In genomic region chr12:2265461-2266167, GRCh38 we compare ENCODE assay signal across 1 cellular context.
TF ChIP-seq lines count a peak whose summit lies in the region.

No MANE protein-coding gene starts in this region.

TF ChIP-seq in SK-N-SH, 30 proteins besides CTCF, POLR2A, EP300 and RAD21 (continued from another document):
- TF ChIP-seq, protein P1, sequence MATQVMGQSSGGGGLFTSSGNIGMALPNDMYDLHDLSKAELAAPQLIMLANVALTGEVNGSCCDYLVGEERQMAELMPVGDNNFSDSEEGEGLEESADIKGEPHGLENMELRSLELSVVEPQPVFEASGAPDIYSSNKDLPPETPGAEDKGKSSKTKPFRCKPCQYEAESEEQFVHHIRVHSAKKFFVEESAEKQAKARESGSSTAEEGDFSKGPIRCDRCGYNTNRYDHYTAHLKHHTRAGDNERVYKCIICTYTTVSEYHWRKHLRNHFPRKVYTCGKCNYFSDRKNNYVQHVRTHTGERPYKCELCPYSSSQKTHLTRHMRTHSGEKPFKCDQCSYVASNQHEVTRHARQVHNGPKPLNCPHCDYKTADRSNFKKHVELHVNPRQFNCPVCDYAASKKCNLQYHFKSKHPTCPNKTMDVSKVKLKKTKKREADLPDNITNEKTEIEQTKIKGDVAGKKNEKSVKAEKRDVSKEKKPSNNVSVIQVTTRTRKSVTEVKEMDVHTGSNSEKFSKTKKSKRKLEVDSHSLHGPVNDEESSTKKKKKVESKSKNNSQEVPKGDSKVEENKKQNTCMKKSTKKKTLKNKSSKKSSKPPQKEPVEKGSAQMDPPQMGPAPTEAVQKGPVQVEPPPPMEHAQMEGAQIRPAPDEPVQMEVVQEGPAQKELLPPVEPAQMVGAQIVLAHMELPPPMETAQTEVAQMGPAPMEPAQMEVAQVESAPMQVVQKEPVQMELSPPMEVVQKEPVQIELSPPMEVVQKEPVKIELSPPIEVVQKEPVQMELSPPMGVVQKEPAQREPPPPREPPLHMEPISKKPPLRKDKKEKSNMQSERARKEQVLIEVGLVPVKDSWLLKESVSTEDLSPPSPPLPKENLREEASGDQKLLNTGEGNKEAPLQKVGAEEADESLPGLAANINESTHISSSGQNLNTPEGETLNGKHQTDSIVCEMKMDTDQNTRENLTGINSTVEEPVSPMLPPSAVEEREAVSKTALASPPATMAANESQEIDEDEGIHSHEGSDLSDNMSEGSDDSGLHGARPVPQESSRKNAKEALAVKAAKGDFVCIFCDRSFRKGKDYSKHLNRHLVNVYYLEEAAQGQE (IDR thresholded peaks at IDR 0.05; ENCODE audit: low read depth, low read length): no peak
- TF ChIP-seq TAF1 (IDR thresholded peaks at IDR 0.05; ENCODE audit: borderline replicate concordance, low read depth, low read length) (no peak), NFIC (IDR thresholded peaks at IDR 0.05; ENCODE audit: borderline replicate concordance) (peak; percentile 3; the same call in 1 of the 2 replicates), RCOR1 (IDR thresholded peaks at IDR 0.05; ENCODE audit: low read length) (peak; percentile 45; the same call in 1 of the 2 replicates), RXRA (IDR thresholded peaks at IDR 0.05; ENCODE audit: borderline replicate concordance, low read depth) (no peak), SMC3 (IDR thresholded peaks at IDR 0.05; ENCODE audit: low read depth, low read length) (no peak), MXI1 (IDR thresholded peaks at IDR 0.05; ENCODE audit: low read depth, low read length) (no peak), MEF2A (IDR thresholded peaks at IDR 0.05; ENCODE audit: borderline replicate concordance, low read depth) (no peak), JUND (IDR thresholded peaks at IDR 0.05) (no peak), GATA2 (CRISPR knock-in tag; IDR thresholded peaks at IDR 0.05) (peak; percentile 69), EZH2phosphoT487 (IDR thresholded peaks at IDR 0.05; ENCODE audit: borderline replicate concordance, low read depth) (no peak), MAX (IDR thresholded peaks at IDR 0.05; ENCODE audit: low read depth) (no peak)
- TF ChIP-seq, protein P2, sequence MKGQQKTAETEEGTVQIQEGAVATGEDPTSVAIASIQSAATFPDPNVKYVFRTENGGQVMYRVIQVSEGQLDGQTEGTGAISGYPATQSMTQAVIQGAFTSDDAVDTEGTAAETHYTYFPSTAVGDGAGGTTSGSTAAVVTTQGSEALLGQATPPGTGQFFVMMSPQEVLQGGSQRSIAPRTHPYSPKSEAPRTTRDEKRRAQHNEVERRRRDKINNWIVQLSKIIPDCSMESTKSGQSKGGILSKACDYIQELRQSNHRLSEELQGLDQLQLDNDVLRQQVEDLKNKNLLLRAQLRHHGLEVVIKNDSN (IDR thresholded peaks at IDR 0.05; ENCODE audit: borderline replicate concordance, low read depth): no peak
- TF ChIP-seq, protein P3, sequence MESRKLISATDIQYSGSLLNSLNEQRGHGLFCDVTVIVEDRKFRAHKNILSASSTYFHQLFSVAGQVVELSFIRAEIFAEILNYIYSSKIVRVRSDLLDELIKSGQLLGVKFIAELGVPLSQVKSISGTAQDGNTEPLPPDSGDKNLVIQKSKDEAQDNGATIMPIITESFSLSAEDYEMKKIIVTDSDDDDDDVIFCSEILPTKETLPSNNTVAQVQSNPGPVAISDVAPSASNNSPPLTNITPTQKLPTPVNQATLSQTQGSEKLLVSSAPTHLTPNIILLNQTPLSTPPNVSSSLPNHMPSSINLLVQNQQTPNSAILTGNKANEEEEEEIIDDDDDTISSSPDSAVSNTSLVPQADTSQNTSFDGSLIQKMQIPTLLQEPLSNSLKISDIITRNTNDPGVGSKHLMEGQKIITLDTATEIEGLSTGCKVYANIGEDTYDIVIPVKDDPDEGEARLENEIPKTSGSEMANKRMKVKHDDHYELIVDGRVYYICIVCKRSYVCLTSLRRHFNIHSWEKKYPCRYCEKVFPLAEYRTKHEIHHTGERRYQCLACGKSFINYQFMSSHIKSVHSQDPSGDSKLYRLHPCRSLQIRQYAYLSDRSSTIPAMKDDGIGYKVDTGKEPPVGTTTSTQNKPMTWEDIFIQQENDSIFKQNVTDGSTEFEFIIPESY (IDR thresholded peaks at IDR 0.05; ENCODE audit: borderline replicate concordance, low read depth): no peak
